Comparison of ENCODE assay signal across 12 cellular contexts in genomic region chr4:99029018-99029735, GRCh38. TPM values are rescaled to one million over a fixed set of nuclear protein-coding genes. Genes with fewer than 3 reads are reported as not detected.
DNase-seq lines count a peak whose midpoint lies in the region; ATAC-seq and TF ChIP-seq lines count a peak whose summit lies in the region.
"Had no signal": no experiment of that assay in that cellular context is flagged by ENCODE, and none has a peak within 500 bp of the region (broad histone marks: within the 10 kb centered on the region; RNA-seq: fewer than 3 reads in every experiment).

No MANE protein-coding gene starts in this region.

- H3K4ac ChIP-seq in mesenchymal stem cell (ENCODE audit: low read depth in 1 of 2, low read length in 2 of 2): no peak overlapping the region

- intact Hi-C loops in PC-9 (cut with micrococcal nuclease; ENCODE audit: unreplicated experiment): no loop called here

- H3K36me3 ChIP-seq in GM23338 (ENCODE audit: insufficient read depth) (no peaks in the 10 kb centered on the region), Karpas-422 (ENCODE audit: insufficient read depth, low read length) (peaks cover 43% of the 10 kb centered on the region), mesenchymal stem cell (ENCODE audit: control insufficient read depth in 1 of 2, insufficient read depth in 2 of 2, low read depth in 1 of 2, low read length in 2 of 2) (peaks cover 0 to 33% of the 10 kb centered on the region in 2 experiments), PC-9 (ENCODE audit: low read depth) (no peaks in the 10 kb centered on the region)

- H3F3A ChIP-seq in GM23338 (replicated peaks; ENCODE audit: low read depth) (no peaks in the 10 kb centered on the region), PC-9 (ENCODE audit: insufficient read depth, low read depth) (no peaks in the 10 kb centered on the region; the same call in 1 of the 2 replicates)

- peak; percentile 58 for ATAC-seq in GM18502 (IDR thresholded peaks at IDR 0.05; ENCODE audit: poor library complexity, unreplicated experiment)
- no peak for ATAC-seq in GM23338
- ATAC-seq: body of pancreas had no signal

- H3K9ac ChIP-seq in Karpas-422 (ENCODE audit: low read length) (no peak overlapping the region), mesenchymal stem cell (ENCODE audit: low read length) (no peak overlapping the region)

- H3K18ac ChIP-seq in mesenchymal stem cell (ENCODE audit: low read depth in 1 of 2, low read length in 2 of 2): peak overlapping the region in 1 of 2 experiments; percentile 24

- H3K4me1 Mint-ChIP-seq in GM23338: peaks cover 65% of the 10 kb centered on the region

- H3K4me1 ChIP-seq in GM23338 (ENCODE audit: insufficient read depth) (peaks cover 35% of the 10 kb centered on the region), Karpas-422 (ENCODE audit: low read length) (peaks cover 20% of the 10 kb centered on the region), mesenchymal stem cell (ENCODE audit: control insufficient read depth, insufficient read depth, low read depth, low read length) (peaks cover 2% of the 10 kb centered on the region), PC-9 (replicated peaks; ENCODE audit: insufficient read depth) (no peaks in the 10 kb centered on the region)

- no peaks in the 10 kb centered on the region for H3K9me3 Mint-ChIP-seq in GM23338
- H3K9me3 Mint-ChIP-seq: stimulated activated naive CD8-positive, alpha-beta T cell treated with anti-CD3 and anti-CD28 coated beads, Interleukin-15, Interleukin-2, amounts not matched to agents 100 ng/mL and 50 ng/mL, for 24 hours had no signal

- no peak overlapping the region for H4K8ac ChIP-seq in mesenchymal stem cell (ENCODE audit: low read length)

- peaks cover 2% of the 10 kb centered on the region for H3K27me3 Mint-ChIP-seq in GM23338 (ENCODE audit: insufficient read depth, low read depth, poor library complexity)
- H3K27me3 Mint-ChIP-seq: stimulated activated naive CD8-positive, alpha-beta T cell treated with anti-CD3 and anti-CD28 coated beads, Interleukin-15, Interleukin-2, amounts not matched to agents 100 ng/mL and 50 ng/mL, for 24 hours had no signal

- peaks cover 100% of the 10 kb centered on the region for H3K79me2 ChIP-seq in GM23338 (replicated peaks; ENCODE audit: insufficient read depth)
- H3K79me2 ChIP-seq in Karpas-422 (ENCODE audit: low read length): peaks cover 100% of the 10 kb centered on the region
- H3K79me2 ChIP-seq in PC-9 (ENCODE audit: low read depth): peaks cover 53% of the 10 kb centered on the region

- H3K9me3 ChIP-seq in Karpas-422 (ENCODE audit: low read length) (peaks cover 3% of the 10 kb centered on the region; the same call in 1 of the 2 replicates), mesenchymal stem cell (ENCODE audit: control insufficient read depth, low read length) (no peaks in the 10 kb centered on the region), PC-9 (ENCODE audit: insufficient read depth, low read depth) (no peaks in the 10 kb centered on the region)
- H3K9me3 ChIP-seq: body of pancreas had no signal

- H4K91ac ChIP-seq in mesenchymal stem cell (ENCODE audit: low read length): no peak overlapping the region

- H3K36me3 Mint-ChIP-seq in GM23338 (ENCODE audit: low read depth): peaks cover 13% of the 10 kb centered on the region

- H3K14ac ChIP-seq in mesenchymal stem cell (ENCODE audit: low read length in 2 of 2): no peak overlapping the region

- TF ChIP-seq CTCF in GM23338 (conservative IDR thresholded peaks at IDR 0.05; ENCODE audit: low read depth in 2 of 2): no peak
- TF ChIP-seq CTCF in PC-9 (conservative IDR thresholded peaks at IDR 0.05): no peak

- POLR2A ChIA-PET in PC-9 (lab: Charles Lee; ENCODE audit: unreplicated experiment): no interaction called here

- no peak overlapping the region for H3K4me3 ChIP-seq in GM23338
- H3K4me3 ChIP-seq in Karpas-422 (ENCODE audit: low read length): no peak overlapping the region
- no peak overlapping the region for H3K4me3 ChIP-seq in mesenchymal stem cell (ENCODE audit: insufficient read depth in 1 of 2, low read depth in 1 of 2, low read length in 2 of 2)
- H3K4me3 ChIP-seq in PC-9: no peak overlapping the region
- H3K4me3 ChIP-seq: body of pancreas had no signal

- DNase-seq in GM23338 (ENCODE audit: low spot score) (no peak), Karpas-422 (no peak), mesenchymal stem cell (no peak), SW480 (ENCODE audit: low spot score) (no peak), PC-9 (no peak), NCI-H1092 treated with DMSO at 0.1 percent for 48 hours (lab: John Stamatoyannopoulos, UW) (no peak)
- no peak for DNase-seq in activated CD8-positive, alpha-beta memory T cell treated with anti-CD3 and anti-CD28 coated beads, Interleukin-2, amount 50 U/mL, for 48 hours
- DNase-seq: body of pancreas, NCI-H1417 treated with DMSO at 0.1 percent for 48 hours, T-helper 9 cell had no signal

- no peaks in the 10 kb centered on the region for H3K9me2 ChIP-seq in GM23338 (ENCODE audit: insufficient read depth)
- no peaks in the 10 kb centered on the region for H3K9me2 ChIP-seq in Karpas-422 (replicated peaks; ENCODE audit: insufficient read depth, low read length)
- no peaks in the 10 kb centered on the region for H3K9me2 ChIP-seq in PC-9 (ENCODE audit: insufficient read depth)

- H2BK5ac ChIP-seq in mesenchymal stem cell (ENCODE audit: low read depth, low read length, poor library complexity, severe bottlenecking): peak overlapping the region; percentile 57

- peaks cover 9% of the 10 kb centered on the region for H3K79me1 ChIP-seq in mesenchymal stem cell (replicated peaks; ENCODE audit: low read length, poor library complexity, severe bottlenecking)

- H3K27ac Mint-ChIP-seq in GM23338: peak overlapping the region; percentile 73
- H3K27ac Mint-ChIP-seq: stimulated activated naive CD8-positive, alpha-beta T cell treated with anti-CD3 and anti-CD28 coated beads, Interleukin-15, Interleukin-2, amounts not matched to agents 100 ng/mL and 50 ng/mL, for 24 hours had no signal

- H2AK5ac ChIP-seq in mesenchymal stem cell (ENCODE audit: low read length, severe bottlenecking): no peak overlapping the region

- BruUV-seq in PC-9 (replicated peaks; lab: Mats Ljungman, UMichigan): no TSS peak

- no peak overlapping the region for H2BK120ac ChIP-seq in mesenchymal stem cell (ENCODE audit: low read depth, low read length)

- H3K23ac ChIP-seq in mesenchymal stem cell (ENCODE audit: low read length in 2 of 2): no peak overlapping the region

- H2BK15ac ChIP-seq in mesenchymal stem cell (ENCODE audit: low read depth, poor library complexity, severe bottlenecking): no peak overlapping the region

- H4K20me1 ChIP-seq in GM23338 (replicated peaks; ENCODE audit: insufficient read depth): peaks cover 45% of the 10 kb centered on the region
- no peaks in the 10 kb centered on the region; the same call in 1 of the 2 replicates for H4K20me1 ChIP-seq in Karpas-422 (ENCODE audit: insufficient read depth, low read depth, low read length)
- no peaks in the 10 kb centered on the region; the same call in 1 of the 2 replicates for H4K20me1 ChIP-seq in PC-9 (ENCODE audit: insufficient read depth)

- H3K4me2 ChIP-seq in GM23338 (no peak overlapping the region), Karpas-422 (ENCODE audit: low read depth, low read length, poor library complexity, severe bottlenecking) (peak overlapping the region; percentile 3), mesenchymal stem cell (ENCODE audit: low read length, poor library complexity, severe bottlenecking) (no peak overlapping the region), PC-9 (no peak overlapping the region)

- no peak overlapping the region for H3K27ac ChIP-seq in GM23338 (ENCODE audit: low read depth)
- H3K27ac ChIP-seq in Karpas-422 (ENCODE audit: low read length): no peak overlapping the region
- peak overlapping the region; percentile 85 for H3K27ac ChIP-seq in mesenchymal stem cell (ENCODE audit: low read length, poor library complexity, severe bottlenecking)
- H3K27ac ChIP-seq in PC-9: no peak overlapping the region
- H3K27ac ChIP-seq: body of pancreas had no signal

- no peaks in the 10 kb centered on the region for H3K27me3 ChIP-seq in GM23338 (ENCODE audit: insufficient read depth)
- H3K27me3 ChIP-seq in Karpas-422 (ENCODE audit: low read length): no peaks in the 10 kb centered on the region
- no peaks in the 10 kb centered on the region for H3K27me3 ChIP-seq in mesenchymal stem cell (ENCODE audit: control insufficient read depth in 1 of 2, insufficient read depth in 1 of 2, low read length in 2 of 2)
- H3K27me3 ChIP-seq in PC-9 (ENCODE audit: insufficient read depth, low read depth): no peaks in the 10 kb centered on the region
- H3K27me3 ChIP-seq: body of pancreas had no signal

- H2BK12ac ChIP-seq in mesenchymal stem cell (ENCODE audit: low read length in 2 of 2): no peak overlapping the region

- CTCF ChIA-PET in PC-9 (lab: Charles Lee): no interaction called here

- H3K4me3 Mint-ChIP-seq in GM23338: no peak overlapping the region
- H3K4me3 Mint-ChIP-seq: stimulated activated naive CD8-positive, alpha-beta T cell treated with anti-CD3 and anti-CD28 coated beads, Interleukin-15, Interleukin-2, amounts not matched to agents 100 ng/mL and 50 ng/mL, for 24 hours had no signal

- H2AFZ ChIP-seq in GM23338: no peak overlapping the region
- H2AFZ ChIP-seq in Karpas-422 (ENCODE audit: low read length): no peak overlapping the region
- H2AFZ ChIP-seq in mesenchymal stem cell (ENCODE audit: low read depth, low read length): no peak overlapping the region
- no peak overlapping the region for H2AFZ ChIP-seq in PC-9

- WGBS in mesenchymal stem cell: 0% methylated on average over 1 of the region's 1 CpG

TF ChIP-seq in GM23338, 12 proteins besides CTCF, POLR2A, EP300 and RAD21 (continues in another document):
- TF ChIP-seq CREB1 (CRISPR knock-in tag; IDR thresholded peaks at IDR 0.05; ENCODE audit: low read depth): no peak
- TF ChIP-seq NANOG (IDR thresholded peaks at IDR 0.05; ENCODE audit: borderline replicate concordance): no peak

RNA-seq across cellular contexts. Expression of gene METAP1, which starts 33.7 kb away (rescaled TPM):
- 94.5 and 122 TPM in 2 replicates for total RNA-seq in GM23338 (2014; rRNA removed; shearing (Covaris generic))
- 58.7 and 64.1 TPM in 2 replicates for polyA plus RNA-seq in GM23338 (2016; fragmentation: Nextera tagmentation; extraction: Ambion mirVana)
- 81.8 and 95.4 TPM in 2 replicates for total RNA-seq in Karpas-422 (2014; rRNA removed; shearing (Covaris generic); ENCODE audit: low replicate concordance)
- 24.9 TPM for polyA plus RNA-seq in mesenchymal stem cell (2013, experiment 1 of 2)
- 24.7 TPM for polyA plus RNA-seq in mesenchymal stem cell (2013, experiment 2 of 2)
- 36.7 and 42.0 TPM in 2 replicates for total RNA-seq in PC-9 (2021)

RNA-seq across cellular contexts. Expression of gene ADH5, which starts 59.4 kb away (rescaled TPM):
- total RNA-seq in GM23338 (2014; rRNA removed; shearing (Covaris generic)): 224 and 227 TPM in 2 replicates
- polyA plus RNA-seq in GM23338 (2016; fragmentation: Nextera tagmentation; extraction: Ambion mirVana): 243 and 250 TPM in 2 replicates
- 64.3 and 67.7 TPM in 2 replicates for total RNA-seq in Karpas-422 (2014; rRNA removed; shearing (Covaris generic); ENCODE audit: low replicate concordance)
- polyA plus RNA-seq in mesenchymal stem cell (2013, experiment 1 of 2): 147 TPM
- polyA plus RNA-seq in mesenchymal stem cell (2013, experiment 2 of 2): 161 TPM
- total RNA-seq in PC-9 (2021): 76.9 and 94.7 TPM in 2 replicates
